ENCODE assay signal across 8 cellular contexts in the genomic region with DNA sequence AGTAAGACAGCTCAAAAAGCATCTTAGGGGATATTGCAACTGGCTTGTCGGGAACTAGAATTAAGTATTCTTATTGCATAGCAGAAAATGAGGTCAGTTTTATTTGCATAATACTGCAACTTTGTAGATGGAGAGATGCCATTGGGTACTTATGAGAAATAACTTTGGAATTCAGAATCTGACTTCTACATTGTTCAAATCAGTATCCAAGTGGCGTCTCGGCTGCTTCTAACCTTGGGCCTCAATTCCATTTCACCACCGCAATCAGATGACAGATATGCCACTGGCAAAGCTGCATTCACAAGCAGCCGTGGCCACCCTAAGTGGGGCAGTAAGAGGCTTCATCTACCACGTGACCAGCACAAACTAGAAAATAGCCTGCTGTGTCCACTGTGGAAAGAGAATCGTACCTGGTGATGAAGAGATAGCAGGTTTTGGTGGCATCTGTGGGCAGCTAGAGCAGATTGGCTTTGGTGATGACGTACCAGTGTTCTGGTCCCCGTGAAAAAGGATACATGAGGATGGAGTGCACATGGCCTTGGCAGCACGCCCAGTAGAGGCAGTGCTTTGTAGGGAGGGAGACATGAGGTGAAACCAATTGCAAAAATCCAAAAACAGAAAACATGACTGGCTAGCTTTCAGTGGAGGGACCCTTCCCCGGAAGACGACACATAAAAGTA.
A peak's percentile ranks its signal among the peaks of the same experiment; 100 is the strongest.
DNase-seq lines count a peak whose midpoint lies in the region; ATAC-seq and TF ChIP-seq lines count a peak whose summit lies in the region.

No MANE protein-coding gene starts in this region.

- WGBS in testis, 2 donors = 65 to 67% methylated on average over 11 to 12 of the region's 12 CpGs

- H3K9me3 Mint-ChIP-seq in WTC11 = no peaks in the 10 kb centered on the region

- no peak overlapping the region for H3K27ac Mint-ChIP-seq in WTC11

- POLR2A ChIA-PET in WTC11 (lab: Charles Lee) = no interaction called here

- H3K4me3 Mint-ChIP-seq in WTC11 = no peak overlapping the region

- no peaks in the 10 kb centered on the region for H3K9me3 ChIP-seq in testis

- no peak for TF ChIP-seq POLR2A in testis (IDR thresholded peaks at IDR 0.05)

- TF ChIP-seq CTCF in testis (IDR thresholded peaks at IDR 0.05) (no peak), WTC11 (IDR thresholded peaks at IDR 0.05) (no peak)

- H3K27me3 ChIP-seq in testis = no peaks in the 10 kb centered on the region

- peak overlapping the region; percentile 64 to 85 for H3K27ac ChIP-seq in testis

- peaks cover 7% of the 10 kb centered on the region; the same call in 1 of the 2 replicates for H3K36me3 Mint-ChIP-seq in WTC11

- no peaks in the 10 kb centered on the region for H3K27me3 Mint-ChIP-seq in WTC11 (ENCODE audit: low read depth)

- 0 out of 2 replicates have a peak, but pooled peaks cover 2% of the 10 kb centered on the region for H3K4me1 Mint-ChIP-seq in WTC11

- H3K4me3 ChIP-seq in testis = no peak overlapping the region

- DNase-seq in HS-27A (ENCODE audit: low read depth) (peak; percentile 74), SHP77 (lab: John Stamatoyannopoulos, UW) (peak; percentile 78 to 85), globus pallidus (ENCODE audit: low spot score) (peak; percentile 46), testis (peak; percentile 93), WTC11 (ENCODE audit: low spot score) (no peak), NCI-H774 (lab: John Stamatoyannopoulos, UW) (no peak)

- intact Hi-C loops in testis (cut with DNase I; ENCODE audit: low total_unique reads) = no loop called here

- H3K36me3 ChIP-seq in testis (ENCODE audit: low read depth, missing control alignments) = no peaks in the 10 kb centered on the region

- ATAC-seq in WTC11 (no peak), HG02588 (IDR thresholded peaks at IDR 0.05; ENCODE audit: unreplicated experiment) (no peak), HG03565 (IDR thresholded peaks at IDR 0.05; ENCODE audit: unreplicated experiment) (no peak)

- H3K4me1 ChIP-seq in testis = peaks cover 32% of the 10 kb centered on the region

- CTCF ChIA-PET in WTC11 (lab: Charles Lee) = interaction anchor here (1.2 to 4.0 kb wide), 2 partner anchors 10 to 14 kb away, joined by 3 to 25 read pairs; no protein-coding TSS in a partner anchor

TF ChIP-seq in WTC11, 78 proteins besides CTCF, POLR2A, EP300 and RAD21:
- TF ChIP-seq, protein P1, sequence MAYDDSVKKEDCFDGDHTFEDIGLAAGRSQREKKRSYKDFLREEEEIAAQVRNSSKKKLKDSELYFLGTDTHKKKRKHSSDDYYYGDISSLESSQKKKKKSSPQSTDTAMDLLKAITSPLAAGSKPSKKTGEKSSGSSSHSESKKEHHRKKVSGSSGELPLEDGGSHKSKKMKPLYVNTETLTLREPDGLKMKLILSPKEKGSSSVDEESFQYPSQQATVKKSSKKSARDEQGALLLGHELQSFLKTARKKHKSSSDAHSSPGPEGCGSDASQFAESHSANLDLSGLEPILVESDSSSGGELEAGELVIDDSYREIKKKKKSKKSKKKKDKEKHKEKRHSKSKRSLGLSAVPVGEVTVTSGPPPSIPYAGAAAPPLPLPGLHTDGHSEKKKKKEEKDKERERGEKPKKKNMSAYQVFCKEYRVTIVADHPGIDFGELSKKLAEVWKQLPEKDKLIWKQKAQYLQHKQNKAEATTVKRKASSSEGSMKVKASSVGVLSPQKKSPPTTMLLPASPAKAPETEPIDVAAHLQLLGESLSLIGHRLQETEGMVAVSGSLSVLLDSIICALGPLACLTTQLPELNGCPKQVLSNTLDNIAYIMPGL (CRISPR knock-in tag; IDR thresholded peaks at IDR 0.05) = no peak
- TF ChIP-seq SP1 (CRISPR knock-in tag; conservative IDR thresholded peaks at IDR 0.05) (no peak), HMGA2 (CRISPR knock-in tag; IDR thresholded peaks at IDR 0.05) (no peak), GRHL2 (CRISPR knock-in tag; IDR thresholded peaks at IDR 0.05; ENCODE audit: insufficient replicate concordance, severe bottlenecking) (no peak)
TF ChIP-seq in WTC11: peak in this region for 0.

Comparison
In these comparisons a context has a peak if more than half of its experiments do, and no peak if none do; other contexts are left out.
1. DNase-seq: peak in HS-27A (single experiment), SHP77 (2 of 2), globus pallidus (single experiment) and testis (single experiment); none in WTC11 (single experiment) and NCI-H774 (single experiment).